In genomic region chr17:45175759-45176140, GRCh38 we compare ENCODE assay signal across 10 cellular contexts. TPM values are rescaled to one million over a fixed set of nuclear protein-coding genes. Genes with fewer than 3 reads are reported as not detected.
DNase-seq lines count a peak whose midpoint lies in the region; ATAC-seq and TF ChIP-seq lines count a peak whose summit lies in the region.
"Had no signal": no experiment of that assay in that cellular context is flagged by ENCODE, and none has a peak within 500 bp of the region (broad histone marks: within the 10 kb centered on the region; RNA-seq: fewer than 3 reads in every experiment).

No MANE protein-coding gene starts in this region.

- H3K27me3 ChIP-seq in HL-60 (ENCODE audit: insufficient read depth, poor library complexity, severe bottlenecking) (no peaks in the 10 kb centered on the region), esophagus (ENCODE audit: control insufficient read depth in 1 of 2, insufficient read depth in 2 of 2, low read length in 2 of 2) (no peaks in the 10 kb centered on the region), subcutaneous abdominal adipose tissue (ENCODE audit: control insufficient read depth in 5 of 5, insufficient read depth in 4 of 5, low read length in 5 of 5) (no peaks in the 10 kb centered on the region)

- H3K4me3 ChIP-seq in HL-60 (replicated peaks; ENCODE audit: insufficient read depth, low read length) (no peak overlapping the region), esophagus (ENCODE audit: low read depth in 1 of 2, low read length in 2 of 2) (no peak overlapping the region), subcutaneous abdominal adipose tissue (ENCODE audit: low read depth in 1 of 5, low read length in 5 of 5) (no peak overlapping the region)

- H3K9me3 ChIP-seq in esophagus (ENCODE audit: control insufficient read depth in 2 of 2, insufficient read depth in 1 of 2, low read depth in 1 of 2, low read length in 1 of 2) = no peaks in the 10 kb centered on the region
- H3K9me3 ChIP-seq in subcutaneous abdominal adipose tissue (ENCODE audit: control insufficient read depth in 5 of 5, low read length in 5 of 5) = no peaks in the 10 kb centered on the region

- H3K9ac ChIP-seq in subcutaneous abdominal adipose tissue (ENCODE audit: low read length in 5 of 5) = no peak overlapping the region

- no peak for TF ChIP-seq CTCF in HL-60 (IDR thresholded peaks at IDR 0.05; ENCODE audit: insufficient read depth, low read length)

- no peak for ATAC-seq in GM21576 (IDR thresholded peaks at IDR 0.05; ENCODE audit: unreplicated experiment)

- H3K27ac ChIP-seq in HL-60 (replicated peaks) (peak overlapping the region; percentile 50), esophagus (ENCODE audit: low read depth in 2 of 2, low read length in 1 of 2) (peak overlapping the region; percentile 45 to 51), subcutaneous abdominal adipose tissue (ENCODE audit: low read depth, low read length) (peak overlapping the region; percentile 41)

- no peak for DNase-seq in HL-60 (ENCODE audit: low read depth in 1 of 2, low spot score in 1 of 2)
- DNase-seq in SIG-M5 treated with dmso at 0.1 percent for 504 hours (lab: John Stamatoyannopoulos, UW; ENCODE audit: unreplicated experiment) = no peak
- DNase-seq in dermis blood vessel endothelial cell = no peak
- DNase-seq: amygdala; NCI-H1092 treated with DMSO at 0.1 percent for 48 hours; Right ventricle myocardium superior; stimulated activated CD4-positive, alpha-beta T cell treated with anti-CD3 and anti-CD28 coated beads, Interleukin-15, amount 100 ng/mL, for 24 hours had no signal

- WGBS in esophagus, 2 donors = 63 to 75% methylated on average over 3 of the region's 3 CpGs

- H3K36me3 ChIP-seq in esophagus (ENCODE audit: control insufficient read depth in 2 of 2, insufficient read depth in 2 of 2, low read length in 1 of 2) (no peaks in the 10 kb centered on the region), subcutaneous abdominal adipose tissue (ENCODE audit: control insufficient read depth in 5 of 5, insufficient read depth in 5 of 5, low read length in 5 of 5) (no peaks in the 10 kb centered on the region)

- H3K4me1 ChIP-seq in esophagus (ENCODE audit: control insufficient read depth in 2 of 2, insufficient read depth in 2 of 2, low read length in 1 of 2) (peaks cover 0 to 17% of the 10 kb centered on the region in 2 donors), subcutaneous abdominal adipose tissue (ENCODE audit: control insufficient read depth in 5 of 5, insufficient read depth in 5 of 5, low read length in 5 of 5) (peaks cover 5 to 35% (median 32%) of the 10 kb centered on the region in 5 donors)

RNA-seq across cellular contexts. Expression of gene HEXIM2, which starts 14.1 kb away (rescaled TPM):
- polyA plus RNA-seq in esophagus = 1 to 10 TPM; 3.7 to 4.5 TPM
- 4.1 and 4.8 TPM in 2 replicates for total RNA-seq in dermis blood vessel endothelial cell

RNA-seq across cellular contexts. Expression of gene HEXIM1, which starts 27.5 kb away (rescaled TPM):
- 10 to 100 TPM; 20.4 to 24.2 TPM for polyA plus RNA-seq in esophagus
- 7.0 and 11.0 TPM in 2 replicates for total RNA-seq in dermis blood vessel endothelial cell

RNA-seq across cellular contexts. Expression of gene ACBD4, which starts 40.3 kb away (rescaled TPM):
- polyA plus RNA-seq in esophagus = 1 to 10 TPM; 5.9 to 8.8 TPM
- 4.5 and 4.9 TPM in 2 replicates for total RNA-seq in dermis blood vessel endothelial cell

RNA-seq across cellular contexts. Expression of gene PLCD3, which starts 43.4 kb away (rescaled TPM):
- polyA plus RNA-seq in esophagus = 10 to 100 TPM; 34.2 to 47.3 TPM
- 51.3 and 51.4 TPM in 2 replicates for total RNA-seq in dermis blood vessel endothelial cell

RNA-seq across cellular contexts. Expression of gene FMNL1, which starts 45.9 kb away (rescaled TPM):
- 1 to 10 TPM; 4.3 to 5.2 TPM for polyA plus RNA-seq in esophagus
- total RNA-seq in dermis blood vessel endothelial cell = 1.0 and 4.0 TPM in 2 replicates
